16 cellular contexts compared by ENCODE assay signal in the genomic region with DNA sequence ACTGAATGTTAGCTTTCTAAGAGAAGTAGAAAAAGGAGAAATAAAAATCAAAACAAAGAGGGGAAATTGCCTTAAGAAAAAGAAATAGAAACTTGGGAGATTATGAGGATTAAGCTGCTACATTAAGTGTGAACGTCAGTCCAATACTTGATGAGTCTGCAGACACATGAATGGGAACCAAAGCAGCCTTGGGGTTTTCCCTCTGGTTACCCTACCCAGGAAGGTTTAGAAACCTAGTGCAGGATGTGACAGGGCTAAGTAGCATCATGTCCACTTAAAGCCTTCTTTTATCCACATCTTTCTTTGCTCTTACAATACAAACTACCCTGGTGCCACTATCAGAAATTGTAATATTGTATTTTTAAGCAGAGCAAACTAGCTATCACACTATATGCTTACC. TPM values are rescaled to one million over a fixed set of nuclear protein-coding genes. Genes with fewer than 3 reads are reported as not detected.
A peak's percentile ranks its signal among the peaks of the same experiment; 100 is the strongest.
DNase-seq lines count a peak whose midpoint lies in the region; ATAC-seq lines count a peak whose summit lies in the region.
"Had no signal": no experiment of that assay in that cellular context is flagged by ENCODE, and none has a peak within 500 bp of the region (broad histone marks: within the 10 kb centered on the region; RNA-seq: fewer than 3 reads in every experiment).

No MANE protein-coding gene starts in this region.

- no peak overlapping the region for H3K27ac Mint-ChIP-seq in activated naive CD4-positive, alpha-beta T cell treated with anti-CD3 and anti-CD28 coated beads, Interleukin-2, amount 50 U/mL, for 72 hours
- H3K27ac Mint-ChIP-seq in activated naive CD4-positive, alpha-beta T cell treated with anti-CD3 and anti-CD28 coated beads, Interleukin-2, amount 10 ng/mL, durations not matched to agents 7 days and 5 days = no peak overlapping the region
- H3K27ac Mint-ChIP-seq: dendritic cell treated with granulocyte-macrophage colony-stimulating factor and Interleukin-4, amounts not matched to agents 40 ng/mL and 50 ng/mL, for 4 days; memory B cell had no signal

- CTCF ChIA-PET in activated naive CD4-positive, alpha-beta T cell treated with anti-CD3 and anti-CD28 coated beads, Interleukin-2, amount 10 ng/mL, durations not matched to agents 7 days and 5 days (lab: Charles Lee) = interaction anchor here (1.0 kb wide), 1 partner anchor 130 kb away, joined by 4 read pairs; no protein-coding TSS in a partner anchor

- no peaks in the 10 kb centered on the region for H3K4me1 Mint-ChIP-seq in activated naive CD4-positive, alpha-beta T cell treated with anti-CD3 and anti-CD28 coated beads, Interleukin-2, amount 10 ng/mL, durations not matched to agents 7 days and 5 days

- H3K36me3 Mint-ChIP-seq in activated naive CD4-positive, alpha-beta T cell treated with anti-CD3 and anti-CD28 coated beads, Interleukin-2, amount 50 U/mL, for 72 hours = no peaks in the 10 kb centered on the region
- H3K36me3 Mint-ChIP-seq in activated naive CD4-positive, alpha-beta T cell treated with anti-CD3 and anti-CD28 coated beads, Interleukin-2, amount 10 ng/mL, durations not matched to agents 7 days and 5 days = peaks cover 14% of the 10 kb centered on the region

- ATAC-seq in activated naive CD4-positive, alpha-beta T cell treated with anti-CD3 and anti-CD28 coated beads, Interleukin-2, amount 50 U/mL, for 72 hours = peak; percentile 40 to 50
- peak; percentile 72 for ATAC-seq in GM21576 (IDR thresholded peaks at IDR 0.05; ENCODE audit: unreplicated experiment)
- peak; percentile 69 for ATAC-seq in HG03108 (IDR thresholded peaks at IDR 0.05; ENCODE audit: unreplicated experiment)
- no peak for ATAC-seq in left lobe of liver
- no peak for ATAC-seq in esophagus mucosa

- no peak for DNase-seq in activated naive CD4-positive, alpha-beta T cell treated with anti-CD3 and anti-CD28 coated beads, Interleukin-2, amount 50 U/mL, for 72 hours (ENCODE audit: low spot score in 2 of 2)
- no peak for DNase-seq in activated naive CD4-positive, alpha-beta T cell treated with anti-CD3 and anti-CD28 coated beads, Interleukin-2, amount 10 ng/mL, durations not matched to agents 7 days and 5 days
- no peak for DNase-seq in left lobe of liver (ENCODE audit: low spot score)
- no peak for DNase-seq in dermis blood vessel endothelial cell
- no peak for DNase-seq in cerebellar nuclear complex (lab: John Stamatoyannopoulos, UW)
- DNase-seq: ACHN; activated CD8-positive, alpha-beta memory T cell treated with anti-CD3 and anti-CD28 coated beads, Interleukin-2, amount 50 U/mL, for 4 hours; amygdala; NCI-H1092 treated with DMSO at 0.1 percent for 48 hours; NCI-H526; Right ventricle myocardium superior had no signal

- no peak overlapping the region for H3K4me3 Mint-ChIP-seq in activated naive CD4-positive, alpha-beta T cell treated with anti-CD3 and anti-CD28 coated beads, Interleukin-2, amount 10 ng/mL, durations not matched to agents 7 days and 5 days
- H3K4me3 Mint-ChIP-seq: dendritic cell treated with granulocyte-macrophage colony-stimulating factor and Interleukin-4, amounts not matched to agents 40 ng/mL and 50 ng/mL, for 4 days; memory B cell had no signal

- H3K27me3 Mint-ChIP-seq in activated naive CD4-positive, alpha-beta T cell treated with anti-CD3 and anti-CD28 coated beads, Interleukin-2, amount 10 ng/mL, durations not matched to agents 7 days and 5 days = no peaks in the 10 kb centered on the region
- H3K27me3 Mint-ChIP-seq: dendritic cell treated with granulocyte-macrophage colony-stimulating factor and Interleukin-4, amounts not matched to agents 40 ng/mL and 50 ng/mL, for 4 days; memory B cell had no signal

- H3K9me3 Mint-ChIP-seq in activated naive CD4-positive, alpha-beta T cell treated with anti-CD3 and anti-CD28 coated beads, Interleukin-2, amount 50 U/mL, for 72 hours = no peaks in the 10 kb centered on the region
- no peaks in the 10 kb centered on the region for H3K9me3 Mint-ChIP-seq in activated naive CD4-positive, alpha-beta T cell treated with anti-CD3 and anti-CD28 coated beads, Interleukin-2, amount 10 ng/mL, durations not matched to agents 7 days and 5 days
- H3K9me3 Mint-ChIP-seq: dendritic cell treated with granulocyte-macrophage colony-stimulating factor and Interleukin-4, amounts not matched to agents 40 ng/mL and 50 ng/mL, for 4 days; memory B cell had no signal

RNA-seq across cellular contexts. Expression of gene SLC35F5, which starts 22.3 kb away (rescaled TPM):
- 10 to 100 TPM; 28.1 to 29.1 TPM for total RNA-seq in activated naive CD4-positive, alpha-beta T cell treated with anti-CD3 and anti-CD28 coated beads, Interleukin-2, amount 50 U/mL, for 72 hours
- total RNA-seq in left lobe of liver = 30.3 TPM
- total RNA-seq in dermis blood vessel endothelial cell = 102 and 134 TPM in 2 replicates
- 48.0 TPM for total RNA-seq in esophagus mucosa

Comparison
In these comparisons a context has a peak if more than half of its experiments do, and no peak if none do; other contexts are left out.
1. ATAC-seq: peak in activated naive CD4-positive, alpha-beta T cell treated with anti-CD3 and anti-CD28 coated beads, Interleukin-2, amount 50 U/mL, for 72 hours (2 of 2), GM21576 (single experiment) and HG03108 (single experiment); none in left lobe of liver (single experiment) and esophagus mucosa (single experiment).